In genomic region chr1:151146416-151147131, GRCh38 we compare ENCODE assay signal across 8 cellular contexts. TPM values are rescaled to one million over a fixed set of nuclear protein-coding genes. Genes with fewer than 3 reads are reported as not detected.
DNase-seq lines count a peak whose midpoint lies in the region; ATAC-seq and TF ChIP-seq lines count a peak whose summit lies in the region.

SEMA6C (minus strand) TSS chr1:151146631; CDS start chr1:151142621, 4,010 bp downstream.

- H3K9ac ChIP-seq in colonic mucosa (ENCODE audit: low read depth in 2 of 2, low read length in 2 of 2): peak within 1 kb of the TSS; percentile 39 to 81

- H3K27ac ChIP-seq in colonic mucosa (peak within 1 kb of the TSS; percentile 43), layer of hippocampus (ENCODE audit: low read depth, low read length) (peak within 1 kb of the TSS; percentile 52)

- H3K27me3 ChIP-seq in BE2C (no peaks in the 10 kb centered on the region), colonic mucosa (no peaks in the 10 kb centered on the region), layer of hippocampus (ENCODE audit: control insufficient read depth, insufficient read depth, low read length) (no peaks in the 10 kb centered on the region)

- intact Hi-C loops in colonic mucosa (cut with DNase I): no loop called here

- DNase-seq in BE2C (peak; percentile 97), NCI-H510A treated with DMSO at 0.1 percent for 48 hours (lab: John Stamatoyannopoulos, UW) (peak; percentile 88), colonic mucosa (peak; percentile 97)
- DNase-seq in activated CD4-positive, alpha-beta T cell treated with anti-CD3 and anti-CD28 coated beads for 4 hours: peak; percentile 79 to 84
- peak; percentile 64 to 72 for DNase-seq in stimulated activated CD4-positive, alpha-beta T cell treated with anti-CD3 and anti-CD28 coated beads, Interleukin-1b, Interleukin-23, amount 100 ng/mL, for 1 hour (ENCODE audit: low read depth in 2 of 2)

- no peaks in the 10 kb centered on the region for H3K9me3 ChIP-seq in BE2C
- H3K9me3 ChIP-seq in colonic mucosa: no peaks in the 10 kb centered on the region

- H3K36me3 ChIP-seq in BE2C (no peaks in the 10 kb centered on the region), colonic mucosa (no peaks in the 10 kb centered on the region)

- ATAC-seq in GM19324 (IDR thresholded peaks at IDR 0.05; ENCODE audit: low FRiP score, unreplicated experiment) (peak; percentile 99), HG03457 (IDR thresholded peaks at IDR 0.05; ENCODE audit: unreplicated experiment) (peak; percentile 85)

- H3K4me3 ChIP-seq in BE2C (ENCODE audit: low read depth, low read length) (peak within 1 kb of the TSS; percentile 74), colonic mucosa (peak within 1 kb of the TSS; percentile 80)

- peaks cover 5% of the 10 kb centered on the region for H3K4me1 ChIP-seq in BE2C
- no peaks in the 10 kb centered on the region for H3K4me1 ChIP-seq in colonic mucosa

- TF ChIP-seq CTCF in BE2C (IDR thresholded peaks at IDR 0.05; ENCODE audit: low read depth, low read length) (no peak), colonic mucosa (IDR thresholded peaks at IDR 0.05) (no peak)

RNA-seq across cellular contexts. Expression of gene SEMA6C, which starts in this region (rescaled TPM):
- polyA plus RNA-seq in BE2C (2012; ENCODE audit: insufficient read depth, insufficient read length, low read depth): 15.2 TPM
- total RNA-seq in colonic mucosa: 1 to 10 TPM; 1.6 to 3.2 TPM

Comparison
In these comparisons a context has a peak if more than half of its experiments do, and no peak if none do; other contexts are left out.
1. Peak in every context shown above with its lines: DNase-seq, ATAC-seq, H3K4me3 ChIP-seq and H3K27ac ChIP-seq.